In the genomic region with DNA sequence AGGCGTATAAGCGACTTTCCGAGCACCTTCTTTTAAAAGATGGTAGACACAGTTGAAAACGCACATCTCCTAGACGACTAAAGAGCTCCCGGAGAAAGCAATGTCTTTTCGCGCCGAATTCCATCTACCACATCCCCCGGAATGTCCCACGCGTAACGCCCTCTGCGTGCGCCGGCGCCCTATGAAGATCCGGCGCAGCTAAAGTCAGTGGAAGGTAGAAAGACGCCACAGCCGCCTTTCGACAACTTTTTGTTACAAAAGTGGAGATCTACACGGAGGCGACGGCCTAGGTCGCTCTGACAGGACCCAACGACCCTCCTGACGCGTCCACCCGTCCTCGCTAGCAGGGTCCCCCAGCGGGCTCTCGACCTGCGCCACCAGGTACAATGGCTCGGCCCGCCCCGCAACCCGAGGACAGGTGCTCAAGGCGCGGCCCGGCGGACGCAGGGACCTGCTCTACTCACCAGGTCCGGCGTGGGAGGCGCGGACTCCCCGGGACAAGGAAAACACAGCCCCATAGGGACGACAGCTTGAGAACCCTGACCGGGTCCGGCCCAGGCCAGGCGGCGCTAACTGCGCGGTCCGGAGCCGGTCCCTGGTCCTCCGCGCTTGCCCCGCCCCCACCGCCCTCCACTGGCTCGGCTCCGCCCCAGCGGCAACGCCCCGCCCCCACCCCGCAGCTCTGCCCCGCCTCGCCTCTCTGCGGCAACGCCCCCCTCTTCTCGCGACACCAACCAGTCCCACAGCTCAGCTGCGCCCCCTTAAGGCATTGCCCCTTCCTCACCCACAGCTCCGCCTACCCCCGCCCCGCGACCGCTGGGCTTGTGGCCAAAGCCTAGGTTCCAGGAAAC, we compare ENCODE assay signal across 8 cellular contexts. TPM values are rescaled to one million over a fixed set of nuclear protein-coding genes. Genes with fewer than 3 reads are reported as not detected.
A peak's percentile ranks its signal among the peaks of the same experiment; 100 is the strongest.
DNase-seq lines count a peak whose midpoint lies in the region.

A gene with protein sequence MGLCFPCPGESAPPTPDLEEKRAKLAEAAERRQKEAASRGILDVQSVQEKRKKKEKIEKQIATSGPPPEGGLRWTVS (minus strand): TSS at position 571 of the 851 bp plus-strand sequence. CDS start 53 bp downstream, at position 518.

- peak within 1 kb of the TSS; percentile 91 for H3K4me3 Mint-ChIP-seq in activated naive CD4-positive, alpha-beta T cell treated with anti-CD3 and anti-CD28 coated beads, Interleukin-2, amount 10 ng/mL, durations not matched to agents 7 days and 5 days

- H3K9me3 ChIP-seq in HAP-1, result no peaks in the 10 kb centered on the region
- H3K9me3 ChIP-seq in MG63, result no peaks in the 10 kb centered on the region
- H3K9me3 ChIP-seq in SK-N-MC (ENCODE audit: low read depth, low read length), result no peaks in the 10 kb centered on the region

- peak within 1 kb of the TSS; percentile 93 for H3K27ac Mint-ChIP-seq in activated naive CD4-positive, alpha-beta T cell treated with anti-CD3 and anti-CD28 coated beads, Interleukin-2, amount 10 ng/mL, durations not matched to agents 7 days and 5 days

- no peaks in the 10 kb centered on the region for H3K27me3 Mint-ChIP-seq in activated naive CD4-positive, alpha-beta T cell treated with anti-CD3 and anti-CD28 coated beads, Interleukin-2, amount 10 ng/mL, durations not matched to agents 7 days and 5 days

- CTCF ChIA-PET in activated naive CD4-positive, alpha-beta T cell treated with anti-CD3 and anti-CD28 coated beads, Interleukin-2, amount 10 ng/mL, durations not matched to agents 7 days and 5 days (lab: Charles Lee), result interaction anchor here (0.6 to 1.9 kb wide), 9 partner anchors 9 to 204 kb away, joined by 3 to 6 read pairs (median 3); partner anchors contain the start of gene FANCF

- DNase-seq in GM03348 (ENCODE audit: low spot score) (peak; percentile 93), HAP-1 (ENCODE audit: low spot score in 2 of 2) (peak; percentile 86 to 98), MG63 (peak; percentile 80), SK-N-MC (ENCODE audit: low read depth, low spot score) (peak; percentile 65), germinal center (ENCODE audit: low spot score) (peak; percentile 89), non-pigmented ciliary epithelial cell (ENCODE audit: low read depth) (peak; percentile 55), superior temporal gyrus (ENCODE audit: extremely low spot score) (peak; percentile 95)
- peak; percentile 94 for DNase-seq in activated naive CD4-positive, alpha-beta T cell treated with anti-CD3 and anti-CD28 coated beads, Interleukin-2, amount 10 ng/mL, durations not matched to agents 7 days and 5 days

- H3K4me1 Mint-ChIP-seq in activated naive CD4-positive, alpha-beta T cell treated with anti-CD3 and anti-CD28 coated beads, Interleukin-2, amount 10 ng/mL, durations not matched to agents 7 days and 5 days, result peaks cover 12% of the 10 kb centered on the region

- peak within 1 kb of the TSS; percentile 91 for H3K4me3 ChIP-seq in HAP-1
- peak within 1 kb of the TSS; percentile 79 for H3K4me3 ChIP-seq in MG63
- H3K4me3 ChIP-seq in SK-N-MC, result peak within 1 kb of the TSS; percentile 99

- H3K36me3 ChIP-seq in HAP-1 (replicated peaks) (peaks cover 14% of the 10 kb centered on the region), MG63 (no peaks in the 10 kb centered on the region), SK-N-MC (ENCODE audit: insufficient read depth, low read length) (peaks cover 21% of the 10 kb centered on the region)

- in situ Hi-C loops in HAP-1 (cut with MboI; ENCODE audit: low sequenced_read_pairs), result no loop called here

- H3K27me3 ChIP-seq in HAP-1 (ENCODE audit: low read depth), result no peaks in the 10 kb centered on the region
- H3K27me3 ChIP-seq in MG63, result no peaks in the 10 kb centered on the region

- peaks cover 9% of the 10 kb centered on the region for H3K36me3 Mint-ChIP-seq in activated naive CD4-positive, alpha-beta T cell treated with anti-CD3 and anti-CD28 coated beads, Interleukin-2, amount 10 ng/mL, durations not matched to agents 7 days and 5 days

- peaks cover 5% of the 10 kb centered on the region; the same call in 1 of the 2 replicates for H3K4me1 ChIP-seq in HAP-1

- no peaks in the 10 kb centered on the region for H3K9me3 Mint-ChIP-seq in activated naive CD4-positive, alpha-beta T cell treated with anti-CD3 and anti-CD28 coated beads, Interleukin-2, amount 10 ng/mL, durations not matched to agents 7 days and 5 days

- peak within 1 kb of the TSS; percentile 80 for H3K9ac ChIP-seq in SK-N-MC (ENCODE audit: insufficient read length)

- H3K27ac ChIP-seq in SK-N-MC, result no peak within 1 kb of the TSS; the same call in 1 of the 2 replicates

RNA-seq across cellular contexts. Expression of the gene that starts here (rescaled TPM):
- total RNA-seq in MG63 (2014; rRNA removed; shearing (Covaris generic); ENCODE audit: low replicate concordance), result 4.2 and 23.0 TPM in 2 replicates
